ENCODE assay signal across 11 cellular contexts in genomic region chr9:715310-715709, GRCh38.
DNase-seq lines count a peak whose midpoint lies in the region; ATAC-seq and TF ChIP-seq lines count a peak whose summit lies in the region.
"Had no signal": no experiment of that assay in that cellular context is flagged by ENCODE, and none has a peak within 500 bp of the region (broad histone marks: within the 10 kb centered on the region; RNA-seq: fewer than 3 reads in every experiment).

No MANE protein-coding gene starts in this region.

- H3K36me3 ChIP-seq in gastroesophageal sphincter (peaks cover 0 to 30% of the 10 kb centered on the region in 2 donors), osteoblast (ENCODE audit: insufficient read depth, low read length) (peaks cover 43% of the 10 kb centered on the region)
- H3K36me3 ChIP-seq: colonic mucosa had no signal

- H3K9me3 Mint-ChIP-seq in T-helper 2 cell treated with Interferon-gamma antibody and Interleukin-4, amounts not matched to agents 5 μg/mL and 100 μg/mL, for 36 hours = no peaks in the 10 kb centered on the region

- H3K9me3 ChIP-seq in gastroesophageal sphincter (no peaks in the 10 kb centered on the region), osteoblast (ENCODE audit: low read depth, low read length) (no peaks in the 10 kb centered on the region)
- H3K9me3 ChIP-seq: colonic mucosa had no signal

- WGBS in gastroesophageal sphincter (ENCODE audit: low coverage in 1 of 2), 2 donors = 0% methylated on average over 2 of the region's 2 CpGs

- peaks cover 85% of the 10 kb centered on the region for H3K79me2 ChIP-seq in osteoblast (ENCODE audit: insufficient read depth, low read length)

- H4K20me1 ChIP-seq in osteoblast (ENCODE audit: insufficient read depth, low read length) = peaks cover 4% of the 10 kb centered on the region

- H3K27me3 Mint-ChIP-seq in T-helper 2 cell treated with Interferon-gamma antibody and Interleukin-4, amounts not matched to agents 5 μg/mL and 100 μg/mL, for 36 hours (ENCODE audit: low read depth) = no peaks in the 10 kb centered on the region

- no peak overlapping the region for H2AFZ ChIP-seq in osteoblast (ENCODE audit: low read length)

- no peak for TF ChIP-seq POLR2A in gastroesophageal sphincter (IDR thresholded peaks at IDR 0.05)

- DNase-seq in osteoblast (ENCODE audit: insufficient read length, low spot score, missing footprints) = no peak
- DNase-seq in T-helper 2 cell treated with Interferon-gamma antibody and Interleukin-4, amounts not matched to agents 5 μg/mL and 100 μg/mL, for 36 hours (ENCODE audit: low spot score) = no peak
- DNase-seq: colonic mucosa, NCI-H524 treated with DMSO at 0.1 percent for 48 hours, SIG-M5 had no signal

- peak; percentile 64 for ATAC-seq in gastroesophageal sphincter
- no peak for ATAC-seq in HG03457 (IDR thresholded peaks at IDR 0.05; ENCODE audit: unreplicated experiment)
- ATAC-seq in HG03139 (IDR thresholded peaks at IDR 0.05; ENCODE audit: unreplicated experiment) = no peak
- ATAC-seq in HG03175 (IDR thresholded peaks at IDR 0.05; ENCODE audit: unreplicated experiment) = no peak
- ATAC-seq: activated CD4-positive, CD25-positive, alpha-beta regulatory T cell treated with anti-CD3 and anti-CD28 coated beads, Interleukin-2, amount 50 U/mL, for 24 hours had no signal

- no peak for TF ChIP-seq CTCF in WI38 (IDR thresholded peaks at IDR 0.05; ENCODE audit: low read depth, low read length)
- no peak for TF ChIP-seq CTCF in gastroesophageal sphincter (IDR thresholded peaks at IDR 0.05)
- no peak for TF ChIP-seq CTCF in osteoblast (IDR thresholded peaks at IDR 0.05; ENCODE audit: extremely low read depth, low read depth, low read length)

- peaks cover 4% of the 10 kb centered on the region for H3K4me1 Mint-ChIP-seq in T-helper 2 cell treated with Interferon-gamma antibody and Interleukin-4, amounts not matched to agents 5 μg/mL and 100 μg/mL, for 36 hours (ENCODE audit: low read depth)

- no peaks in the 10 kb centered on the region for H3K27me3 ChIP-seq in gastroesophageal sphincter
- no peaks in the 10 kb centered on the region for H3K27me3 ChIP-seq in osteoblast (ENCODE audit: insufficient read depth, low read length)
- H3K27me3 ChIP-seq: colonic mucosa had no signal

- H3K4me3 ChIP-seq in WI38 (ENCODE audit: low read depth, low read length) = peak overlapping the region; percentile 23; the same call in 1 of the 2 replicates
- H3K4me3 ChIP-seq in gastroesophageal sphincter = peak overlapping the region in 1 of 2 donors; percentile 32
- H3K4me3 ChIP-seq in osteoblast (ENCODE audit: insufficient read depth, low read length) = no peak overlapping the region
- H3K4me3 ChIP-seq: colonic mucosa had no signal

- H3K4me1 ChIP-seq in gastroesophageal sphincter (peaks cover 7 to 92% (median 16%) of the 10 kb centered on the region in 3 donors), osteoblast (ENCODE audit: insufficient read depth, low read length) (peaks cover 30% of the 10 kb centered on the region)
- H3K4me1 ChIP-seq: colonic mucosa had no signal

- no peak for TF ChIP-seq EP300 in gastroesophageal sphincter (IDR thresholded peaks at IDR 0.05)

- H3K4me2 ChIP-seq in osteoblast (ENCODE audit: insufficient read depth, low read length) = peak overlapping the region; percentile 22

- H3K36me3 Mint-ChIP-seq in T-helper 2 cell treated with Interferon-gamma antibody and Interleukin-4, amounts not matched to agents 5 μg/mL and 100 μg/mL, for 36 hours (ENCODE audit: low read depth) = peaks cover 14% of the 10 kb centered on the region

- H3K27ac ChIP-seq in gastroesophageal sphincter (peak overlapping the region; percentile 80 to 97 (median 88)), osteoblast (ENCODE audit: low read depth, low read length) (peak overlapping the region; percentile 57)
- H3K27ac ChIP-seq: colonic mucosa had no signal

- no peak overlapping the region for H3K27ac Mint-ChIP-seq in T-helper 2 cell treated with Interferon-gamma antibody and Interleukin-4, amounts not matched to agents 5 μg/mL and 100 μg/mL, for 36 hours

- no peak overlapping the region for H3K4me3 Mint-ChIP-seq in T-helper 2 cell treated with Interferon-gamma antibody and Interleukin-4, amounts not matched to agents 5 μg/mL and 100 μg/mL, for 36 hours
